ENCODE assay signal across 19 cellular contexts in genomic region chr6:140069576-140069975, GRCh38.
DNase-seq lines count a peak whose midpoint lies in the region; ATAC-seq, FAIRE-seq and TF ChIP-seq lines count a peak whose summit lies in the region.
"Had no signal": no experiment of that assay in that cellular context is flagged by ENCODE, and none has a peak within 500 bp of the region (broad histone marks: within the 10 kb centered on the region; RNA-seq: fewer than 3 reads in every experiment).

No MANE protein-coding gene starts in this region.

- H3K9me3 ChIP-seq in Panc1 (ENCODE audit: control insufficient read depth, insufficient read depth, low read depth, low read length) (no peaks in the 10 kb centered on the region), mesenchymal stem cell (ENCODE audit: control insufficient read depth, low read length) (no peaks in the 10 kb centered on the region), upper lobe of right lung (no peaks in the 10 kb centered on the region)

- H2BK15ac ChIP-seq in mesenchymal stem cell (ENCODE audit: low read depth, poor library complexity, severe bottlenecking), result no peak overlapping the region

- H3K4me2 ChIP-seq in mesenchymal stem cell (ENCODE audit: low read length, poor library complexity, severe bottlenecking), result no peak overlapping the region

- H3K79me1 ChIP-seq in mesenchymal stem cell (replicated peaks; ENCODE audit: low read length, poor library complexity, severe bottlenecking), result no peaks in the 10 kb centered on the region

- BruUV-seq in Panc1 (replicated peaks; lab: Mats Ljungman, UMichigan), result no TSS peak

- no peak overlapping the region for H2BK120ac ChIP-seq in mesenchymal stem cell (ENCODE audit: low read depth, low read length)

- no peak overlapping the region for H3K18ac ChIP-seq in mesenchymal stem cell (ENCODE audit: low read depth in 1 of 2, low read length in 2 of 2)

- peak overlapping the region; percentile 67 for H3K9ac ChIP-seq in mesenchymal stem cell (ENCODE audit: low read length)

- H2BK12ac ChIP-seq in mesenchymal stem cell (ENCODE audit: low read length in 2 of 2), result no peak overlapping the region

- peak overlapping the region; percentile 66; the same call in 1 of the 2 replicates for H3K27ac ChIP-seq in Panc1 (ENCODE audit: low read length)
- H3K27ac ChIP-seq in mesenchymal stem cell (ENCODE audit: low read length, poor library complexity, severe bottlenecking), result no peak overlapping the region
- H3K27ac ChIP-seq in upper lobe of right lung, result no peak overlapping the region

- H3K4me3 ChIP-seq in Panc1 (ENCODE audit: low read depth in 2 of 2, low read length in 2 of 2) (no peak overlapping the region), mesenchymal stem cell (ENCODE audit: insufficient read depth in 1 of 2, low read depth in 1 of 2, low read length in 2 of 2) (no peak overlapping the region), upper lobe of right lung (no peak overlapping the region)
- H3K4me3 ChIP-seq: GM12878 had no signal

- H3K36me3 ChIP-seq in Panc1 (ENCODE audit: control insufficient read depth, insufficient read depth, low read length) (no peaks in the 10 kb centered on the region), mesenchymal stem cell (ENCODE audit: control insufficient read depth in 1 of 2, insufficient read depth in 2 of 2, low read depth in 1 of 2, low read length in 2 of 2) (no peaks in the 10 kb centered on the region), upper lobe of right lung (no peaks in the 10 kb centered on the region)

- no peak overlapping the region for H2AFZ ChIP-seq in mesenchymal stem cell (ENCODE audit: low read depth, low read length)

- CTCF ChIA-PET in Panc1 (lab: Charles Lee), result no interaction called here

- H4K91ac ChIP-seq in mesenchymal stem cell (ENCODE audit: low read length), result no peak overlapping the region

- H3K4ac ChIP-seq in mesenchymal stem cell (ENCODE audit: low read depth in 1 of 2, low read length in 2 of 2), result no peak overlapping the region

- no peak for TF ChIP-seq CTCF in Panc1 (IDR thresholded peaks at IDR 0.05)
- TF ChIP-seq CTCF in upper lobe of right lung (IDR thresholded peaks at IDR 0.05), result no peak

- no peak overlapping the region for H2AK5ac ChIP-seq in mesenchymal stem cell (ENCODE audit: low read length, severe bottlenecking)

- no peak overlapping the region for H4K8ac ChIP-seq in mesenchymal stem cell (ENCODE audit: low read length)

- H3K4me1 Mint-ChIP-seq in stimulated activated naive B cell treated with anti-CD40 and anti-IgM and Interleukin-4, amounts not matched to agents 10 μg/mL and 1 μg/mL and 100 μg/mL, for 72 hours, result no peaks in the 10 kb centered on the region
- H3K4me1 Mint-ChIP-seq: B cell, IgD-negative memory B cell had no signal

- no peak overlapping the region for H3K27ac Mint-ChIP-seq in stimulated activated naive B cell treated with anti-CD40 and anti-IgM and Interleukin-4, amounts not matched to agents 10 μg/mL and 1 μg/mL and 100 μg/mL, for 72 hours
- H3K27ac Mint-ChIP-seq: B cell; CD4-positive, alpha-beta T cell; IgD-negative memory B cell had no signal

- in situ Hi-C loops in Panc1 (cut with HindIII; ENCODE audit: low pct_unique_long_range_greater_than_20kb, low sequenced_read_pairs), result no loop called here

- peak; percentile 97 for FAIRE-seq in endometrium (lab: Jason Lieb, UNC)
- FAIRE-seq: GM12878, GM18507, H54 had no signal

- ATAC-seq in Panc1 (no peak), upper lobe of right lung (no peak), HG03520 (IDR thresholded peaks at IDR 0.05; ENCODE audit: unreplicated experiment) (no peak)
- ATAC-seq in stimulated activated naive B cell treated with anti-CD40 and anti-IgM and Interleukin-4, amounts not matched to agents 10 μg/mL and 1 μg/mL and 100 μg/mL, for 72 hours (replicated peaks), result no peak
- ATAC-seq: GM12878, HCT116 had no signal

- H3K9me3 Mint-ChIP-seq in stimulated activated naive B cell treated with anti-CD40 and anti-IgM and Interleukin-4, amounts not matched to agents 10 μg/mL and 1 μg/mL and 100 μg/mL, for 72 hours, result no peaks in the 10 kb centered on the region
- H3K9me3 Mint-ChIP-seq: CD4-positive, alpha-beta T cell; IgD-negative memory B cell had no signal

- no peaks in the 10 kb centered on the region for H3K36me3 Mint-ChIP-seq in stimulated activated naive B cell treated with anti-CD40 and anti-IgM and Interleukin-4, amounts not matched to agents 10 μg/mL and 1 μg/mL and 100 μg/mL, for 72 hours
- H3K36me3 Mint-ChIP-seq: IgD-negative memory B cell had no signal

- H3K27me3 ChIP-seq in Panc1 (ENCODE audit: control insufficient read depth, insufficient read depth, low read length), result no peaks in the 10 kb centered on the region
- no peaks in the 10 kb centered on the region for H3K27me3 ChIP-seq in mesenchymal stem cell (ENCODE audit: control insufficient read depth in 1 of 2, insufficient read depth in 1 of 2, low read length in 2 of 2)
- H3K27me3 ChIP-seq in upper lobe of right lung, result no peaks in the 10 kb centered on the region

- H3K4me3 Mint-ChIP-seq in stimulated activated naive B cell treated with anti-CD40 and anti-IgM and Interleukin-4, amounts not matched to agents 10 μg/mL and 1 μg/mL and 100 μg/mL, for 72 hours, result no peak overlapping the region
- H3K4me3 Mint-ChIP-seq: B cell; CD4-positive, alpha-beta T cell; IgD-negative memory B cell had no signal

- H3K4me1 ChIP-seq in Panc1 (ENCODE audit: control insufficient read depth, insufficient read depth, low read length), result peaks cover 16% of the 10 kb centered on the region
- peaks cover 1% of the 10 kb centered on the region for H3K4me1 ChIP-seq in mesenchymal stem cell (ENCODE audit: control insufficient read depth, insufficient read depth, low read depth, low read length)
- H3K4me1 ChIP-seq in upper lobe of right lung, result peaks cover 9% of the 10 kb centered on the region

- no peaks in the 10 kb centered on the region for H3K27me3 Mint-ChIP-seq in stimulated activated naive B cell treated with anti-CD40 and anti-IgM and Interleukin-4, amounts not matched to agents 10 μg/mL and 1 μg/mL and 100 μg/mL, for 72 hours
- H3K27me3 Mint-ChIP-seq: B cell; CD4-positive, alpha-beta T cell had no signal

- POLR2A ChIA-PET in Panc1 (lab: Charles Lee), result interaction anchor here (0.5 kb wide), 1 partner anchor 19 kb away, joined by 3 read pairs; no protein-coding TSS in a partner anchor

- no peak overlapping the region for H3K14ac ChIP-seq in mesenchymal stem cell (ENCODE audit: low read length in 2 of 2)

- intact Hi-C loops in Panc1 (cut with micrococcal nuclease; ENCODE audit: unreplicated experiment) (no loop called here), upper lobe of right lung (cut with DNase I) (no loop called here)

- DNase-seq in EH (ENCODE audit: low read depth) (peak; percentile 17), Panc1 (ENCODE audit: low read depth, low spot score) (no peak), mesenchymal stem cell (no peak), upper lobe of right lung (no peak), NCI-H2029 treated with DMSO at 0.1 percent for 48 hours (lab: John Stamatoyannopoulos, UW) (no peak)
- no peak for DNase-seq in stimulated activated naive B cell treated with anti-CD40 and anti-IgM and Interleukin-4, amounts not matched to agents 10 μg/mL and 1 μg/mL and 100 μg/mL, for 72 hours
- DNase-seq: ACHN; C1 segment of cervical spinal cord; Calu3; CD4-positive, alpha-beta T cell; DMS 273 treated with DMSO at 0.1 percent for 48 hours had no signal

- H3K23ac ChIP-seq in mesenchymal stem cell (ENCODE audit: low read length in 2 of 2), result no peak overlapping the region

- no peak overlapping the region for H2BK5ac ChIP-seq in mesenchymal stem cell (ENCODE audit: low read depth, low read length, poor library complexity, severe bottlenecking)
